In genomic region chr22:46008291-46008690, GRCh38 we compare ENCODE assay signal across 11 cellular contexts. TPM values are rescaled to one million over a fixed set of nuclear protein-coding genes. Genes with fewer than 3 reads are reported as not detected.
DNase-seq lines count a peak whose midpoint lies in the region; ATAC-seq and TF ChIP-seq lines count a peak whose summit lies in the region.
"Had no signal": no experiment of that assay in that cellular context is flagged by ENCODE, and none has a peak within 500 bp of the region (broad histone marks: within the 10 kb centered on the region; RNA-seq: fewer than 3 reads in every experiment).

No MANE protein-coding gene starts in this region.

- no peak overlapping the region for H3K4me3 ChIP-seq in GM23248
- H3K4me3 ChIP-seq in ascending aorta, result peak overlapping the region in 1 of 2 donors; percentile 23
- no peak overlapping the region for H3K4me3 ChIP-seq in left lung
- no peak overlapping the region for H3K4me3 ChIP-seq in stomach

- peaks cover 10% of the 10 kb centered on the region for H3F3A ChIP-seq in GM23248 (ENCODE audit: insufficient read depth)

- H3K4me1 Mint-ChIP-seq in immature natural killer cell, result peaks cover 22 to 29% of the 10 kb centered on the region in 2 donors

- intact Hi-C loops in ascending aorta (cut with DNase I), result loop anchor here (1.0 to 5.0 kb wide), 2 partner anchors 142 to 259 kb away; partner anchors contain the start of genes PPARA and TTC38
- intact Hi-C loops in left lung (cut with DNase I), result loop anchor here (5.0 to 10.0 kb wide), 2 partner anchors 67 to 109 kb away; no protein-coding TSS in a partner anchor
- intact Hi-C loops in stomach (cut with DNase I; ENCODE audit: low total_unique reads), result no loop called here

- TF ChIP-seq CTCF in ascending aorta (IDR thresholded peaks at IDR 0.05) (no peak), left lung (IDR thresholded peaks at IDR 0.05) (no peak), stomach (IDR thresholded peaks at IDR 0.05) (no peak)

- H3K9ac ChIP-seq in GM23248, result peak overlapping the region; percentile 88

- in situ Hi-C loops in GM23248 (cut with MboI), result loop anchor here (10.0 kb wide), 1 partner anchor 77 kb away; no protein-coding TSS in a partner anchor

- H3K4me2 ChIP-seq in GM23248 (ENCODE audit: unreplicated experiment), result peak overlapping the region; percentile 30

- ATAC-seq in left lung, result no peak
- ATAC-seq in HG02970 (IDR thresholded peaks at IDR 0.05; ENCODE audit: low FRiP score, unreplicated experiment), result no peak

- H3K4me1 ChIP-seq in GM23248 (ENCODE audit: insufficient read depth) (peaks cover 41% of the 10 kb centered on the region), ascending aorta (peaks cover 21 to 36% of the 10 kb centered on the region in 2 donors), left lung (peaks cover 26 to 65% of the 10 kb centered on the region in 2 donors), stomach (peaks cover 42 to 62% (median 55%) of the 10 kb centered on the region in 4 donors)

- H3K27me3 ChIP-seq in GM23248 (replicated peaks; ENCODE audit: insufficient read depth) (no peaks in the 10 kb centered on the region), ascending aorta (no peaks in the 10 kb centered on the region), left lung (no peaks in the 10 kb centered on the region), stomach (no peaks in the 10 kb centered on the region)

- H3K36me3 ChIP-seq in GM23248 (ENCODE audit: low read depth), result no peaks in the 10 kb centered on the region
- H3K36me3 ChIP-seq in ascending aorta, result no peaks in the 10 kb centered on the region
- H3K36me3 ChIP-seq in left lung, result no peaks in the 10 kb centered on the region
- no peaks in the 10 kb centered on the region for H3K36me3 ChIP-seq in stomach

- H3K9me3 Mint-ChIP-seq in immature natural killer cell, result peaks cover 0 to 4% (median 0%) of the 10 kb centered on the region in 6 donors

- TF ChIP-seq EP300 in stomach (IDR thresholded peaks at IDR 0.05), result no peak

- H3K9me3 ChIP-seq in GM23248 (ENCODE audit: low read depth) (no peaks in the 10 kb centered on the region), ascending aorta (no peaks in the 10 kb centered on the region), left lung (peaks cover 0 to 10% of the 10 kb centered on the region in 2 donors), stomach (peaks cover 0 to 9% (median 4%) of the 10 kb centered on the region in 4 donors)

- H3K27me3 Mint-ChIP-seq in immature natural killer cell (ENCODE audit: low read depth in 3 of 3), result peaks cover 2 to 8% (median 7%) of the 10 kb centered on the region in 3 donors

- DNase-seq in GM23248, result peak; percentile 51
- DNase-seq in ascending aorta (ENCODE audit: low spot score in 2 of 2), result no peak
- no peak for DNase-seq in left lung
- no peak for DNase-seq in stomach
- no peak for DNase-seq in cerebellar nuclear complex (lab: John Stamatoyannopoulos, UW)
- no peak for DNase-seq in NCI-H1048 (lab: John Stamatoyannopoulos, UW)
- DNase-seq in immature natural killer cell, result no peak
- DNase-seq: activated naive CD4-positive, alpha-beta T cell treated with Interleukin-2 at 50 U/mL for 16 hours; NCI-H187; small intestine had no signal

- H3K4me3 Mint-ChIP-seq in immature natural killer cell, result no peak overlapping the region

- 14 to 28% methylated on average over 3 of the region's 3 CpGs for WGBS in GM23248 (ENCODE audit: low coverage in 1 of 2, low lambda C conversion rate in 2 of 2, missing lambda C conversion rate in 2 of 2), 2 experiments
- 55 to 70% (median 60%) methylated on average over 3 of the region's 3 CpGs; no CpG with 5 or more reads in 1 of the 5 donors for WGBS in stomach, 5 donors

- no peak for TF ChIP-seq POLR2A in stomach (IDR thresholded peaks at IDR 0.05)

- H3K79me2 ChIP-seq in GM23248 (ENCODE audit: insufficient read depth), result peaks cover 45% of the 10 kb centered on the region

- H3K27ac ChIP-seq in GM23248 (peak overlapping the region; percentile 97), ascending aorta (peak overlapping the region; percentile 97 to 99), left lung (peak overlapping the region; percentile 86 to 91), stomach (peak overlapping the region; percentile 71 to 97 (median 91))

- H3K9me2 ChIP-seq in GM23248 (ENCODE audit: insufficient read depth), result no peaks in the 10 kb centered on the region

- no peak overlapping the region for H3K27ac Mint-ChIP-seq in immature natural killer cell

- H4K20me1 ChIP-seq in GM23248 (ENCODE audit: insufficient read depth), result no peaks in the 10 kb centered on the region

- H3K36me3 Mint-ChIP-seq in immature natural killer cell, result peaks cover 0 to 4% (median 0%) of the 10 kb centered on the region in 3 donors

- H2AFZ ChIP-seq in GM23248, result no peak overlapping the region

RNA-seq across cellular contexts. Expression of gene WNT7B, which starts 31.3 kb away (rescaled TPM):
- total RNA-seq in GM23248 (2014; rRNA removed; shearing (Covaris generic)), result 0.25 TPM in 1 of 2 replicates, not detected in the other
- polyA plus RNA-seq in GM23248 (2016; fragmentation: Nextera tagmentation; extraction: Ambion mirVana) (0.10 TPM in 1 of 2 replicates, not detected in the other), stomach (1 to 10 TPM in 1 of 3 donors, under 1 TPM in 1, not detected in 1; 0.06 to 2.0 TPM), immature natural killer cell (not detected)
- total RNA-seq in ascending aorta (not detected), left lung (10 to 100 TPM in 1 of 2 donors, 1 to 10 TPM in 1; 7.2 to 11.4 TPM), stomach (not detected)
